In the genomic region with DNA sequence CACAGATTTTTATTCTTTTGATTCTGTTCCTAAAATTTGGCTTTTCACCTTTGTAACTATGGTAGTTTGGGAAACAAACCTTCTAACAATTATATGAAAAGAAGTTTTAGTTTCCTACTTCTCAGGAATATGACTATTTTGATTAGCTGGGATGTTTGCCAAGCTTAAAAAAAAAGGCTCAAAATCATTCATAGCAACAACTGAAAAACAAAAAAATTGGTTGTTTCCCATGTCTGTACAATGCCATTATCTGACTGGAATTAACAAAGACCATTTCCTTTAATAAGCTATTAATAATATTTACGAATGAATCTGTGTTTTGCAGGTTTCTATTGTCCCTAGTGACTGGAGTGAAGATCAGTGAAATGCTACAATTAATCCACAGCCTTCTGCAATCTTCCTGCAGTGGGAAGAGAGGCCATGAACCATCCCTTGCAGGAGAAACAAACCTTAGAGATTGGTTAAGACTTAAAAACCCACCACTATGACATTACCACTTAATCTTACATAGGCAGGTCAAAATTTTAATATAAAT, we compare ENCODE assay signal across 8 cellular contexts. TPM values are rescaled to one million over a fixed set of nuclear protein-coding genes. Genes with fewer than 3 reads are reported as not detected.
DNase-seq lines count a peak whose midpoint lies in the region; ATAC-seq, FAIRE-seq and TF ChIP-seq lines count a peak whose summit lies in the region.

No MANE protein-coding gene starts in this region.

- ATAC-seq in RWPE2 (ENCODE audit: low read depth) (no peak), HG02642 (IDR thresholded peaks at IDR 0.05; ENCODE audit: poor library complexity, unreplicated experiment) (no peak)

- intact Hi-C loops in endothelial cell of umbilical vein (cut with micrococcal nuclease) (no loop called here), thyroid gland (cut with DNase I) (loop anchor here (10.0 kb wide), 1 partner anchor 114 kb away; no protein-coding TSS in a partner anchor)

- H3K9ac ChIP-seq in endothelial cell of umbilical vein (replicated peaks; ENCODE audit: extremely low read depth, insufficient read depth, low read length) = peak overlapping the region; percentile 58

- H3K9me3 Mint-ChIP-seq in progenitor cell of endocrine pancreas (ENCODE audit: low read depth) = no peaks in the 10 kb centered on the region

- H3K4me3 ChIP-seq in GM08714 (ENCODE audit: low read length) (peak overlapping the region; percentile 80; the same call in 1 of the 2 replicates), RWPE2 (ENCODE audit: severe bottlenecking) (peak overlapping the region; percentile 70), endothelial cell of umbilical vein (replicated peaks in 1 of 3; ENCODE audit: insufficient read depth in 1 of 3, low read depth in 1 of 3, low read length in 3 of 3) (peak overlapping the region in 2 of 3 experiments; percentile 8 to 78), thyroid gland (replicated peaks in 1 of 3) (peak overlapping the region in 1 of 3 donors; percentile 4)

- peaks cover 44% of the 10 kb centered on the region for H3K4me1 Mint-ChIP-seq in progenitor cell of endocrine pancreas (ENCODE audit: low read depth)

- DNase-seq in RWPE2 (ENCODE audit: low spot score) (no peak), endothelial cell of umbilical vein (ENCODE audit: low read depth, low spot score) (peak; percentile 82), progenitor cell of endocrine pancreas (ENCODE audit: low spot score, unreplicated experiment) (no peak), thyroid gland (no peak), HEK293T (ENCODE audit: extremely low spot score) (no peak), amniotic stem cell (lab: John Stamatoyannopoulos, UW) (no peak)

- CTCF ChIA-PET in endothelial cell of umbilical vein (lab: Charles Lee) (interaction anchor here (0.6 to 3.5 kb wide), 11 partner anchors 9 to 255 kb away, joined by 3 to 41 read pairs (median 4); a partner anchor contains a TSS), HEK293T (lab: Yijun Ruan, JAX) (interaction anchor here (0.9 to 1.4 kb wide), 2 partner anchors 10 to 93 kb away, joined by 3 to 4 read pairs; no protein-coding TSS in a partner anchor)

- no peaks in the 10 kb centered on the region for H3K27me3 Mint-ChIP-seq in progenitor cell of endocrine pancreas

- BruUV-seq in endothelial cell of umbilical vein (replicated peaks; lab: Mats Ljungman, UMichigan) = no TSS peak

- POLR2A ChIA-PET in endothelial cell of umbilical vein (lab: Charles Lee) (interaction anchor here (0.7 to 2.4 kb wide), 6 partner anchors 12 to 265 kb away, joined by 3 to 10 read pairs (median 4); a partner anchor contains a TSS), HEK293T (lab: Yijun Ruan, JAX) (interaction anchor here (0.8 to 2.7 kb wide), 3 partner anchors 32 to 274 kb away, joined by 3 to 14 read pairs (median 3); a partner anchor contains a TSS)

- H3K9me1 ChIP-seq in endothelial cell of umbilical vein (replicated peaks; ENCODE audit: control insufficient read depth, extremely low read depth, insufficient read depth, low read length) = no peaks in the 10 kb centered on the region

- dilution Hi-C loops in endothelial cell of umbilical vein (cut with MboI; ENCODE audit: extremely low pct_ligation_motif_present, low sequenced_read_pairs) = no loop called here

- peak overlapping the region; percentile 47 for H3K27ac Mint-ChIP-seq in progenitor cell of endocrine pancreas

- H3K4me1 ChIP-seq in RWPE2 (ENCODE audit: insufficient read depth, poor library complexity, severe bottlenecking) (peaks cover 39% of the 10 kb centered on the region), endothelial cell of umbilical vein (ENCODE audit: control insufficient read depth, extremely low read depth, insufficient read depth, low read length) (peaks cover 47% of the 10 kb centered on the region), thyroid gland (peaks cover 53 to 65% of the 10 kb centered on the region in 2 donors)

- H4K20me1 ChIP-seq in endothelial cell of umbilical vein (replicated peaks; ENCODE audit: control insufficient read depth, extremely low read depth, insufficient read depth, low read length) = peaks cover 11% of the 10 kb centered on the region

- H3K27ac ChIP-seq in RWPE2 (ENCODE audit: poor library complexity, severe bottlenecking) (peak overlapping the region; percentile 94), endothelial cell of umbilical vein (ENCODE audit: insufficient read depth, low read depth, low read length) (peak overlapping the region; percentile 42), thyroid gland (no peak overlapping the region)

- peaks cover 10% of the 10 kb centered on the region for H3K36me3 Mint-ChIP-seq in progenitor cell of endocrine pancreas (ENCODE audit: insufficient read depth)

- H3K4me3 Mint-ChIP-seq in progenitor cell of endocrine pancreas (ENCODE audit: low read depth) = peak overlapping the region; percentile 42

- H3K36me3 ChIP-seq in RWPE2 (ENCODE audit: low read depth) = peaks cover 57% of the 10 kb centered on the region
- H3K36me3 ChIP-seq in endothelial cell of umbilical vein (ENCODE audit: control insufficient read depth in 2 of 2, extremely low read depth in 1 of 2, insufficient read depth in 2 of 2, low read length in 2 of 2) = peaks cover 0 to 2% of the 10 kb centered on the region in 2 experiments
- no peaks in the 10 kb centered on the region for H3K36me3 ChIP-seq in thyroid gland

- TF ChIP-seq POLR2A in endothelial cell of umbilical vein (IDR thresholded peaks at IDR 0.05; ENCODE audit: low read depth, low read length) (no peak), thyroid gland (IDR thresholded peaks at IDR 0.05) (no peak)

- WGBS in thyroid gland, 2 donors = 57 to 60% methylated on average over 1 of the region's 1 CpG

- peak; percentile 31 for FAIRE-seq in endothelial cell of umbilical vein (lab: Jason Lieb, UNC)

- H3K27me3 ChIP-seq in RWPE2 (ENCODE audit: insufficient read depth, poor library complexity, severe bottlenecking) (no peaks in the 10 kb centered on the region), endothelial cell of umbilical vein (ENCODE audit: control insufficient read depth in 2 of 2, insufficient read depth in 2 of 2, low read length in 2 of 2) (no peaks in the 10 kb centered on the region), thyroid gland (no peaks in the 10 kb centered on the region)

- peak overlapping the region; percentile 89 for H3K4me2 ChIP-seq in endothelial cell of umbilical vein (ENCODE audit: insufficient read depth, low read length)

- TF ChIP-seq CTCF in RWPE2 (IDR thresholded peaks at IDR 0.05; ENCODE audit: poor library complexity, severe bottlenecking) (no peak), endothelial cell of umbilical vein (IDR thresholded peaks at IDR 0.05; ENCODE audit: extremely low read depth in 1 of 2, insufficient read depth in 1 of 2, low read depth in 1 of 2, low read length in 2 of 2) (no peak), progenitor cell of endocrine pancreas (IDR thresholded peaks at IDR 0.05; ENCODE audit: unreplicated experiment) (no peak), thyroid gland (IDR thresholded peaks at IDR 0.05) (no peak)

- no peaks in the 10 kb centered on the region for H3K9me3 ChIP-seq in RWPE2 (ENCODE audit: severe bottlenecking)
- H3K9me3 ChIP-seq in endothelial cell of umbilical vein (replicated peaks; ENCODE audit: control insufficient read depth, insufficient read depth, low read length) = no peaks in the 10 kb centered on the region
- H3K9me3 ChIP-seq in thyroid gland = no peaks in the 10 kb centered on the region

- no peak overlapping the region for H2AFZ ChIP-seq in endothelial cell of umbilical vein (ENCODE audit: low read depth, low read length)

- H3K79me2 ChIP-seq in endothelial cell of umbilical vein (ENCODE audit: control insufficient read depth, insufficient read depth, low read length) = peaks cover 66% of the 10 kb centered on the region

TF ChIP-seq in endothelial cell of umbilical vein, 7 proteins besides CTCF, POLR2A, EP300 and RAD21 (continues in another document):
- TF ChIP-seq, protein P1, sequence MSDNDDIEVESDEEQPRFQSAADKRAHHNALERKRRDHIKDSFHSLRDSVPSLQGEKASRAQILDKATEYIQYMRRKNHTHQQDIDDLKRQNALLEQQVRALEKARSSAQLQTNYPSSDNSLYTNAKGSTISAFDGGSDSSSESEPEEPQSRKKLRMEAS (IDR thresholded peaks at IDR 0.05; ENCODE audit: insufficient read depth, insufficient read length) = no peak
- no peak for TF ChIP-seq FOS (IDR thresholded peaks at IDR 0.05; ENCODE audit: borderline replicate concordance, insufficient read depth, low read length)
- TF ChIP-seq JUN (IDR thresholded peaks at IDR 0.05; ENCODE audit: borderline replicate concordance, insufficient read depth, insufficient read length, low read depth) = no peak

TF ChIP-seq in HEK293T, 16 proteins besides CTCF, POLR2A, EP300 and RAD21 (continues in another document):
- TF ChIP-seq L3MBTL2 (conservative IDR thresholded peaks at IDR 0.05) = no peak
- no peak for TF ChIP-seq NFRKB (IDR thresholded peaks at IDR 0.05)

RNA-seq across cellular contexts. Expression of a gene that starts 4.2 kb away (rescaled TPM):
- total RNA-seq in endothelial cell of umbilical vein (25.0 and 25.5 TPM in 2 replicates), progenitor cell of endocrine pancreas (25.0 and 25.3 TPM in 2 replicates), thyroid gland (10 to 100 TPM; 25.6 to 47.4 (median 31.5) TPM)
- polyA plus RNA-seq in endothelial cell of umbilical vein = 2.2 and 2.7 TPM in 2 replicates
- polyA plus RNA-seq in endothelial cell of umbilical vein (2011; cell fraction: cytosol; rRNA removed) = 5.0 and 5.1 TPM in 2 replicates
- 5.1 and 6.9 TPM in 2 replicates for polyA plus RNA-seq in endothelial cell of umbilical vein (2011; cell fraction: nucleus; rRNA removed)
- 8.3 and 14.1 TPM in 2 replicates for polyA plus RNA-seq in endothelial cell of umbilical vein (2012)
- 5.9 and 6.2 TPM in 2 replicates for polyA minus RNA-seq in endothelial cell of umbilical vein
- polyA minus RNA-seq in endothelial cell of umbilical vein (2011; cell fraction: cytosol; rRNA and poly(A)+ RNA removed) = 11.9 TPM
- 9.7 and 10.6 TPM in 2 replicates for polyA minus RNA-seq in endothelial cell of umbilical vein (2011; cell fraction: nucleus; rRNA and poly(A)+ RNA removed)

RNA-seq across cellular contexts. Expression of a gene that starts 33.2 kb away (rescaled TPM):
- total RNA-seq in endothelial cell of umbilical vein (226 and 232 TPM in 2 replicates), progenitor cell of endocrine pancreas (220 and 244 TPM in 2 replicates), thyroid gland (100 to 1,000 TPM; 126 to 198 (median 144) TPM)
- polyA plus RNA-seq in endothelial cell of umbilical vein = 192 and 225 TPM in 2 replicates
- polyA plus RNA-seq in endothelial cell of umbilical vein (2011; cell fraction: cytosol; rRNA removed) = 270 and 309 TPM in 2 replicates
- polyA plus RNA-seq in endothelial cell of umbilical vein (2011; cell fraction: nucleus; rRNA removed) = 101 and 114 TPM in 2 replicates
- 151 and 242 TPM in 2 replicates for polyA plus RNA-seq in endothelial cell of umbilical vein (2012)
- 134 and 158 TPM in 2 replicates for polyA minus RNA-seq in endothelial cell of umbilical vein
- polyA minus RNA-seq in endothelial cell of umbilical vein (2011; cell fraction: cytosol; rRNA and poly(A)+ RNA removed) = 101 TPM
- 26.6 and 40.5 TPM in 2 replicates for polyA minus RNA-seq in endothelial cell of umbilical vein (2011; cell fraction: nucleus; rRNA and poly(A)+ RNA removed)

Comparison
In these comparisons a context has a peak if more than half of its experiments do, and no peak if none do; other contexts are left out.
1. H3K27ac ChIP-seq: peak in RWPE2 (single experiment) and endothelial cell of umbilical vein (single experiment); none in thyroid gland (0 of 3).